8 cellular contexts compared by ENCODE assay signal in the genomic region with DNA sequence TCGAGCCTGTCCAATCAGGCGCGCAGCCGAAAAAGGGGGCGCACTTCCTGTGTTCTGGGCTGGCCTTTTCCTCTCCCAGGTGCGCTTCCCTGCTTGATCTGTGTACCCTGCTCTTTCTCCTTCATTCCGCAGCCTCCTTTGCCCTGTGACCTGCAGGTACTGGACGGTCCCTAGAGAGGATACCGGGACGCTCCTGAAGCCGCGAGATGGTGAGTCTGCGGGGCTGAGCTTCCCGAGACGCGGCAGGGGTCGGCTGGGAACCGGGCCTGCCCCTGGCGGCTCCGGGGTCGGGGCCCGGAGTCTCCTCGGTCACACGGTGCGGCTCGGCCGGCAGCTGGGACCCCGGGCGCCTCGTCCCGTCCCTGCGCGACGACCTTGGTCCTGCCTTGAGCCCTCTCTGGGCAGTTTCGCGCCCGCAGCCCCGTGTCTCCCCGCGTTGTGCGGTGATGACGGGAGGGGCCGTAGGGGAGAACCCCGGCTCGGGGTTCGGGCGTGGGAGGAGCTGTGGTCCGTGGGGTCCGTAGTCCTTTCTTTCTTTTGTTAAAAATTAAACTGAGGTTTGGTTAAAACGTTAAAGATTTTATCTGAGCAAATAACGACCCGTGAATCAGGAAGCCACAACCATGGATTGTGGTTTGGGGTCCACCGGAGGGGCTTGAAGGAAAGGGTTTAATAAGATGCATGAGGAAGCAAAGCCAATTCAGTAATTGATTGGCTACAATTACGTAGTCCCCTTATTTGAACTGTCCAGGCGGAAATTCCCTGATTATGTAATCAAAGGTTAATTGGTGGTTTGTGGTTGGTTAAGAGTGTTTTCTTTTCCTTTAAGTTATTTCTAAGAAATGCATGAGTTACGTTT.
DNase-seq lines count a peak whose midpoint lies in the region; ATAC-seq and FAIRE-seq lines count a peak whose summit lies in the region.

No MANE protein-coding gene starts in this region.

- no peak for ATAC-seq in CD4-positive, CD25-positive, alpha-beta regulatory T cell (ENCODE audit: low read depth in 2 of 2)
- ATAC-seq in HG03378 (IDR thresholded peaks at IDR 0.05; ENCODE audit: unreplicated experiment) (peak; percentile 72), T-cell (replicated peaks in 1 of 4) (peak; percentile 80 to 86 (median 84))

- peak overlapping the region; percentile 95 for H3K4me3 ChIP-seq in CD4-positive, CD25-positive, alpha-beta regulatory T cell (ENCODE audit: low read depth, low read length)
- H3K4me3 ChIP-seq in iPS-15b (ENCODE audit: low read depth, low read length) (peak overlapping the region; percentile 93), skeletal muscle tissue (ENCODE audit: low read length in 3 of 3) (peak overlapping the region; percentile 81 to 89 (median 86))

- H3K36me3 ChIP-seq in CD4-positive, CD25-positive, alpha-beta regulatory T cell (ENCODE audit: control insufficient read depth, insufficient read depth, low read length) = peaks cover 32% of the 10 kb centered on the region
- peaks cover 27% of the 10 kb centered on the region for H3K36me3 ChIP-seq in iPS-15b (ENCODE audit: control insufficient read depth, insufficient read depth, low read length)
- peaks cover 9 to 27% (median 16%) of the 10 kb centered on the region in 3 donors for H3K36me3 ChIP-seq in skeletal muscle tissue (ENCODE audit: control insufficient read depth in 3 of 3, insufficient read depth in 3 of 3, low read length in 3 of 3)

- H3K9me3 ChIP-seq in CD4-positive, CD25-positive, alpha-beta regulatory T cell (ENCODE audit: control insufficient read depth in 2 of 2, low read length in 2 of 2) = no peaks in the 10 kb centered on the region
- H3K9me3 ChIP-seq in iPS-15b (ENCODE audit: control insufficient read depth, insufficient read depth, low read length) (no peaks in the 10 kb centered on the region), skeletal muscle tissue (ENCODE audit: control insufficient read depth in 3 of 3, low read length in 3 of 3) (no peaks in the 10 kb centered on the region)

- H3K27ac ChIP-seq in CD4-positive, CD25-positive, alpha-beta regulatory T cell (ENCODE audit: insufficient read depth, low read length, poor library complexity, severe bottlenecking) = peak overlapping the region; percentile 87
- H3K27ac ChIP-seq in angular gyrus (ENCODE audit: low read depth, low read length) (peak overlapping the region; percentile 8), skeletal muscle tissue (ENCODE audit: low read depth, low read length) (no peak overlapping the region)

- peaks cover 31% of the 10 kb centered on the region for H3K4me1 ChIP-seq in CD4-positive, CD25-positive, alpha-beta regulatory T cell (ENCODE audit: control insufficient read depth, insufficient read depth, low read length, poor library complexity, severe bottlenecking)
- no peaks in the 10 kb centered on the region for H3K4me1 ChIP-seq in iPS-15b (ENCODE audit: control insufficient read depth, insufficient read depth, low read length)
- H3K4me1 ChIP-seq in skeletal muscle tissue (ENCODE audit: control insufficient read depth in 3 of 3, insufficient read depth in 3 of 3, low read length in 3 of 3) = peaks cover 0 to 9% (median 4%) of the 10 kb centered on the region in 3 donors

- peak; percentile 80 to 88 (median 83) for DNase-seq in CD4-positive, CD25-positive, alpha-beta regulatory T cell
- peak; percentile 73 for DNase-seq in GM19239 (ENCODE audit: insufficient read length, low spot score)
- DNase-seq in T-cell = peak; percentile 72 to 92 (median 86)
- no peak for DNase-seq in NCI-H446 treated with DMSO at 0.1 percent for 48 hours (lab: John Stamatoyannopoulos, UW)

- CTCF ChIA-PET in T-cell (lab: Charles Lee) = no interaction called here

- H3K9ac ChIP-seq in iPS-15b (ENCODE audit: low read depth, low read length) (peak overlapping the region; percentile 70), skeletal muscle tissue (ENCODE audit: low read depth in 1 of 3, low read length in 3 of 3) (peak overlapping the region; percentile 70 to 89 (median 86))

- no peaks in the 10 kb centered on the region for H3K9me3 Mint-ChIP-seq in CD4-positive, CD25-positive, alpha-beta regulatory T cell
- no peaks in the 10 kb centered on the region for H3K9me3 Mint-ChIP-seq in T-cell

- H3K4me1 Mint-ChIP-seq in CD4-positive, CD25-positive, alpha-beta regulatory T cell = peaks cover 11 to 41% (median 22%) of the 10 kb centered on the region in 4 donors
- H3K4me1 Mint-ChIP-seq in T-cell = peaks cover 23 to 41% (median 31%) of the 10 kb centered on the region in 3 donors

- peaks cover 8% of the 10 kb centered on the region for H3K36me3 Mint-ChIP-seq in CD4-positive, CD25-positive, alpha-beta regulatory T cell
- H3K36me3 Mint-ChIP-seq in T-cell = peaks cover 16% of the 10 kb centered on the region

- H3K27me3 ChIP-seq in CD4-positive, CD25-positive, alpha-beta regulatory T cell (ENCODE audit: control insufficient read depth, insufficient read depth, low read length) = no peaks in the 10 kb centered on the region
- H3K27me3 ChIP-seq in iPS-15b (ENCODE audit: control insufficient read depth, insufficient read depth, low read length) (peaks cover 2% of the 10 kb centered on the region), skeletal muscle tissue (ENCODE audit: control insufficient read depth in 3 of 3, insufficient read depth in 3 of 3, low read length in 3 of 3) (peaks cover 0 to 2% (median 0%) of the 10 kb centered on the region in 3 donors)

- H3K4me3 Mint-ChIP-seq in CD4-positive, CD25-positive, alpha-beta regulatory T cell = peak overlapping the region; percentile 82 to 98 (median 92)
- peak overlapping the region; percentile 89 for H3K4me3 Mint-ChIP-seq in T-cell

- POLR2A ChIA-PET in T-cell (lab: Charles Lee) = no interaction called here

- H3K27ac Mint-ChIP-seq in CD4-positive, CD25-positive, alpha-beta regulatory T cell = peak overlapping the region; percentile 91 to 96 (median 91)
- H3K27ac Mint-ChIP-seq in T-cell = peak overlapping the region; percentile 59 to 94

- peaks cover 4% of the 10 kb centered on the region for H3K27me3 Mint-ChIP-seq in CD4-positive, CD25-positive, alpha-beta regulatory T cell
- H3K27me3 Mint-ChIP-seq in T-cell = no peaks in the 10 kb centered on the region

- FAIRE-seq in GM19239 (lab: Jason Lieb, UNC) = peak; percentile 93

Comparison
In these comparisons a context has a peak if more than half of its experiments do, and no peak if none do; other contexts are left out.
1. ATAC-seq: peak in HG03378 (single experiment) and T-cell (4 of 4); none in CD4-positive, CD25-positive, alpha-beta regulatory T cell (0 of 2).
2. Peak in every context shown above with its lines, with median percentiles within 50 percentile points of each other: H3K4me3 ChIP-seq.